12 cellular contexts compared by ENCODE assay signal in genomic region chr10:114604357-114605129, GRCh38. TPM values are rescaled to one million over a fixed set of nuclear protein-coding genes. Genes with fewer than 3 reads are reported as not detected.
DNase-seq lines count a peak whose midpoint lies in the region; ATAC-seq and TF ChIP-seq lines count a peak whose summit lies in the region.
"Had no signal": no experiment of that assay in that cellular context is flagged by ENCODE, and none has a peak within 500 bp of the region (broad histone marks: within the 10 kb centered on the region; RNA-seq: fewer than 3 reads in every experiment).

No MANE protein-coding gene starts in this region.

- no peaks in the 10 kb centered on the region for H3K9me3 ChIP-seq in suprapubic skin

- POLR2A ChIA-PET in activated CD4-positive, alpha-beta memory T cell treated with anti-CD3 and anti-CD28 coated beads, Interleukin-2, amount 10 ng/mL, durations not matched to agents 7 days and 5 days (lab: Charles Lee), result interaction anchor here (1.2 to 1.3 kb wide), 4 partner anchors 9 to 105 kb away, joined by 3 to 5 read pairs (median 3); no protein-coding TSS in a partner anchor
- POLR2A ChIA-PET in activated CD4-positive, alpha-beta memory T cell treated with anti-CD3 and anti-CD28 coated beads for 36 hours (lab: Charles Lee), result no interaction called here

- peaks cover 2% of the 10 kb centered on the region for H3K27me3 Mint-ChIP-seq in activated CD4-positive, alpha-beta memory T cell treated with anti-CD3 and anti-CD28 coated beads, Interleukin-2, amount 10 ng/mL, durations not matched to agents 7 days and 5 days
- H3K27me3 Mint-ChIP-seq in activated CD4-positive, alpha-beta memory T cell treated with anti-CD3 and anti-CD28 coated beads for 36 hours, result no peaks in the 10 kb centered on the region

- H3K27ac ChIP-seq in layer of hippocampus (ENCODE audit: low read depth, low read length) (peak overlapping the region; percentile 18), suprapubic skin (peak overlapping the region; percentile 36)
- H3K27ac ChIP-seq: VCaP had no signal

- peak overlapping the region; percentile 45 for H3K27ac Mint-ChIP-seq in activated CD4-positive, alpha-beta memory T cell treated with anti-CD3 and anti-CD28 coated beads, Interleukin-2, amount 10 ng/mL, durations not matched to agents 7 days and 5 days
- no peak overlapping the region for H3K27ac Mint-ChIP-seq in activated CD4-positive, alpha-beta memory T cell treated with anti-CD3 and anti-CD28 coated beads for 36 hours
- H3K27ac Mint-ChIP-seq: stimulated activated naive B cell treated with anti-CD40 and anti-IgM and Interleukin-4, amounts not matched to agents 10 μg/mL and 1 μg/mL and 100 μg/mL, for 72 hours had no signal

- H3K9me3 Mint-ChIP-seq in activated CD4-positive, alpha-beta memory T cell treated with anti-CD3 and anti-CD28 coated beads, Interleukin-2, amount 10 ng/mL, durations not matched to agents 7 days and 5 days, result peaks cover 3% of the 10 kb centered on the region
- H3K9me3 Mint-ChIP-seq in activated CD4-positive, alpha-beta memory T cell treated with anti-CD3 and anti-CD28 coated beads for 36 hours, result no peaks in the 10 kb centered on the region

- no peak overlapping the region for H3K4me3 ChIP-seq in suprapubic skin

- 67% methylated on average over 5 of the region's 5 CpGs for WGBS in suprapubic skin

- DNase-seq in activated CD4-positive, alpha-beta memory T cell treated with anti-CD3 and anti-CD28 coated beads, Interleukin-2, amount 10 ng/mL, durations not matched to agents 7 days and 5 days, result no peak
- no peak for DNase-seq in activated CD4-positive, alpha-beta memory T cell treated with anti-CD3 and anti-CD28 coated beads for 36 hours
- DNase-seq in astrocyte of the hippocampus (ENCODE audit: low read depth, low spot score) (peak; percentile 15), suprapubic skin (ENCODE audit: low spot score in 2 of 2) (no peak), NCI-H187 treated with DMSO at 0.1 percent for 48 hours (lab: John Stamatoyannopoulos, UW) (no peak)
- no peak for DNase-seq in activated CD4-positive, alpha-beta T cell treated with anti-CD3 and anti-CD28 coated beads, Interleukin-2, amount 50 U/mL, for 1 hour
- DNase-seq: COR-L47; stimulated activated naive B cell treated with anti-CD40 and anti-IgM and Interleukin-4, amounts not matched to agents 10 μg/mL and 1 μg/mL and 100 μg/mL, for 72 hours had no signal

- H3K4me1 ChIP-seq in suprapubic skin, result peaks cover 38% of the 10 kb centered on the region

- no peak for ATAC-seq in HG02678 (IDR thresholded peaks at IDR 0.05; ENCODE audit: unreplicated experiment)
- ATAC-seq: stimulated activated naive B cell treated with anti-CD40 and anti-IgM and Interleukin-4, amounts not matched to agents 10 μg/mL and 1 μg/mL and 100 μg/mL, for 72 hours had no signal

- intact Hi-C loops in activated CD4-positive, alpha-beta memory T cell treated with anti-CD3 and anti-CD28 coated beads for 36 hours (cut with micrococcal nuclease), result no loop called here

- CTCF ChIA-PET in activated CD4-positive, alpha-beta memory T cell treated with anti-CD3 and anti-CD28 coated beads, Interleukin-2, amount 10 ng/mL, durations not matched to agents 7 days and 5 days (lab: Charles Lee), result interaction anchor here (0.9 to 1.3 kb wide), 5 partner anchors 11 to 300 kb away, joined by 3 read pairs; no protein-coding TSS in a partner anchor
- CTCF ChIA-PET in activated CD4-positive, alpha-beta memory T cell treated with anti-CD3 and anti-CD28 coated beads for 36 hours (lab: Charles Lee), result no interaction called here

- no peak for TF ChIP-seq CTCF in suprapubic skin (IDR thresholded peaks at IDR 0.05)

- H3K27me3 ChIP-seq in layer of hippocampus (ENCODE audit: control insufficient read depth, insufficient read depth, low read length), result no peaks in the 10 kb centered on the region
- no peaks in the 10 kb centered on the region for H3K27me3 ChIP-seq in suprapubic skin

- H3K4me1 Mint-ChIP-seq in activated CD4-positive, alpha-beta memory T cell treated with anti-CD3 and anti-CD28 coated beads, Interleukin-2, amount 10 ng/mL, durations not matched to agents 7 days and 5 days, result peaks cover 49% of the 10 kb centered on the region
- H3K4me1 Mint-ChIP-seq in activated CD4-positive, alpha-beta memory T cell treated with anti-CD3 and anti-CD28 coated beads for 36 hours (ENCODE audit: low read depth), result peaks cover 9% of the 10 kb centered on the region
- H3K4me1 Mint-ChIP-seq: neural crest cell had no signal

- H3K36me3 ChIP-seq in suprapubic skin, result peaks cover 3% of the 10 kb centered on the region

- H3K4me3 Mint-ChIP-seq in activated CD4-positive, alpha-beta memory T cell treated with anti-CD3 and anti-CD28 coated beads, Interleukin-2, amount 10 ng/mL, durations not matched to agents 7 days and 5 days, result no peak overlapping the region
- no peak overlapping the region for H3K4me3 Mint-ChIP-seq in activated CD4-positive, alpha-beta memory T cell treated with anti-CD3 and anti-CD28 coated beads for 36 hours
- H3K4me3 Mint-ChIP-seq: neural crest cell; stimulated activated naive B cell treated with anti-CD40 and anti-IgM and Interleukin-4, amounts not matched to agents 10 μg/mL and 1 μg/mL and 100 μg/mL, for 72 hours had no signal

- peaks cover 35% of the 10 kb centered on the region for H3K36me3 Mint-ChIP-seq in activated CD4-positive, alpha-beta memory T cell treated with anti-CD3 and anti-CD28 coated beads, Interleukin-2, amount 10 ng/mL, durations not matched to agents 7 days and 5 days (ENCODE audit: low read depth)
- H3K36me3 Mint-ChIP-seq in activated CD4-positive, alpha-beta memory T cell treated with anti-CD3 and anti-CD28 coated beads for 36 hours, result no peaks in the 10 kb centered on the region
- H3K36me3 Mint-ChIP-seq: stimulated activated naive B cell treated with anti-CD40 and anti-IgM and Interleukin-4, amounts not matched to agents 10 μg/mL and 1 μg/mL and 100 μg/mL, for 72 hours had no signal

- TF ChIP-seq EP300 in suprapubic skin (IDR thresholded peaks at IDR 0.05), result no peak

- TF ChIP-seq POLR2A in suprapubic skin (IDR thresholded peaks at IDR 0.05), result no peak

RNA-seq across cellular contexts. Expression of gene ABLIM1, which starts 53.5 kb away (rescaled TPM):
- 10 to 100 TPM; 91.5 to 97.9 TPM for total RNA-seq in activated CD4-positive, alpha-beta memory T cell treated with anti-CD3 and anti-CD28 coated beads, Interleukin-2, amount 10 ng/mL, durations not matched to agents 7 days and 5 days
- total RNA-seq in activated CD4-positive, alpha-beta memory T cell treated with anti-CD3 and anti-CD28 coated beads for 36 hours, result 100 to 1,000 TPM; 119 to 128 TPM
- total RNA-seq in suprapubic skin, result 100 to 1,000 TPM; 156 to 278 (median 213) TPM
